ENCODE assay signal across 7 cellular contexts in genomic region chr15:90101130-90101968, GRCh38. TPM values are rescaled to one million over a fixed set of nuclear protein-coding genes. Genes with fewer than 3 reads are reported as not detected.
DNase-seq lines count a peak whose midpoint lies in the region; TF ChIP-seq lines count a peak whose summit lies in the region.

No MANE protein-coding gene starts in this region.

- peak; percentile 52 for DNase-seq in GM13977 (ENCODE audit: low spot score)
- DNase-seq in effector CD8-positive, alpha-beta T cell (lab: John Stamatoyannopoulos, UW): peak; percentile 13
- DNase-seq in lung microvascular endothelial cell (ENCODE audit: low read depth in 2 of 2): peak; percentile 27 to 62
- DNase-seq in NCI-H128 (lab: John Stamatoyannopoulos, UW; ENCODE audit: unreplicated experiment): no peak

- no peaks in the 10 kb centered on the region for H3K9me3 ChIP-seq in HUES6 (ENCODE audit: control insufficient read depth, insufficient read depth, low read depth, low read length)
- H3K9me3 ChIP-seq in stomach smooth muscle (ENCODE audit: control insufficient read depth in 2 of 2, low read length in 2 of 2): no peaks in the 10 kb centered on the region

- peaks cover 13% of the 10 kb centered on the region for H3K36me3 Mint-ChIP-seq in T-helper 1 cell treated with Interleukin-12 subunit alpha and Interleukin-12 subunit beta and Interleukin-4 antibody, amounts not matched to agents 30 μg/mL and 1 μg/mL, for 36 hours (ENCODE audit: low read depth)

- no peak overlapping the region for H3K27ac ChIP-seq in HUES6 (ENCODE audit: low read depth, low read length)
- H3K27ac ChIP-seq in stomach smooth muscle (ENCODE audit: low read length): peak overlapping the region; percentile 95

- peaks cover 31% of the 10 kb centered on the region for H3K4me1 ChIP-seq in HUES6 (ENCODE audit: control insufficient read depth, insufficient read depth, low read length)
- peaks cover 76% of the 10 kb centered on the region for H3K4me1 ChIP-seq in stomach smooth muscle (ENCODE audit: control insufficient read depth, insufficient read depth, low read length)

- H3K36me3 ChIP-seq in HUES6 (ENCODE audit: control insufficient read depth, insufficient read depth, low read length) (no peaks in the 10 kb centered on the region), stomach smooth muscle (ENCODE audit: control insufficient read depth in 2 of 2, insufficient read depth in 2 of 2, low read length in 2 of 2) (no peaks in the 10 kb centered on the region)

- no peak for TF ChIP-seq CTCF in GM13977 (IDR thresholded peaks at IDR 0.05; ENCODE audit: extremely low read depth, insufficient read depth, missing control alignments)

- peaks cover 2% of the 10 kb centered on the region for H3K27me3 Mint-ChIP-seq in T-helper 1 cell treated with Interleukin-12 subunit alpha and Interleukin-12 subunit beta and Interleukin-4 antibody, amounts not matched to agents 30 μg/mL and 1 μg/mL, for 36 hours (ENCODE audit: low read depth)

- H3K4me1 Mint-ChIP-seq in T-helper 1 cell treated with Interleukin-12 subunit alpha and Interleukin-12 subunit beta and Interleukin-4 antibody, amounts not matched to agents 30 μg/mL and 1 μg/mL, for 36 hours (ENCODE audit: low read depth): peaks cover 41% of the 10 kb centered on the region

- H3K27ac Mint-ChIP-seq in T-helper 1 cell treated with Interleukin-12 subunit alpha and Interleukin-12 subunit beta and Interleukin-4 antibody, amounts not matched to agents 30 μg/mL and 1 μg/mL, for 36 hours: peak overlapping the region; percentile 89

- H3K9ac ChIP-seq in HUES6 (ENCODE audit: low read length): peak overlapping the region; percentile 89
- peak overlapping the region; percentile 77 to 78 for H3K9ac ChIP-seq in stomach smooth muscle (ENCODE audit: low read length in 2 of 2)

- peak overlapping the region; percentile 84 for H3K4me3 Mint-ChIP-seq in T-helper 1 cell treated with Interleukin-12 subunit alpha and Interleukin-12 subunit beta and Interleukin-4 antibody, amounts not matched to agents 30 μg/mL and 1 μg/mL, for 36 hours

- no peaks in the 10 kb centered on the region for H3K9me3 Mint-ChIP-seq in T-helper 1 cell treated with Interleukin-12 subunit alpha and Interleukin-12 subunit beta and Interleukin-4 antibody, amounts not matched to agents 30 μg/mL and 1 μg/mL, for 36 hours

- in situ Hi-C loops in GM13977 (cut with MboI; ENCODE audit: low pct_unique_long_range_greater_than_20kb, low sequenced_read_pairs, unreplicated experiment): no loop called here

- peaks cover 25% of the 10 kb centered on the region for H3K27me3 ChIP-seq in HUES6 (ENCODE audit: control insufficient read depth, insufficient read depth, low read length)
- H3K27me3 ChIP-seq in stomach smooth muscle (ENCODE audit: control insufficient read depth in 1 of 2, insufficient read depth in 2 of 2, low read length in 2 of 2): no peaks in the 10 kb centered on the region

- H3K4me3 ChIP-seq in HUES6 (ENCODE audit: low read depth, low read length) (peak overlapping the region; percentile 86), stomach smooth muscle (ENCODE audit: low read length in 2 of 2) (peak overlapping the region; percentile 76 to 83)

RNA-seq across cellular contexts. Expression of gene IDH2, which starts 0.9 kb away (rescaled TPM):
- total RNA-seq in lung microvascular endothelial cell: 48.4 and 71.0 TPM in 2 replicates
